In the genomic region with DNA sequence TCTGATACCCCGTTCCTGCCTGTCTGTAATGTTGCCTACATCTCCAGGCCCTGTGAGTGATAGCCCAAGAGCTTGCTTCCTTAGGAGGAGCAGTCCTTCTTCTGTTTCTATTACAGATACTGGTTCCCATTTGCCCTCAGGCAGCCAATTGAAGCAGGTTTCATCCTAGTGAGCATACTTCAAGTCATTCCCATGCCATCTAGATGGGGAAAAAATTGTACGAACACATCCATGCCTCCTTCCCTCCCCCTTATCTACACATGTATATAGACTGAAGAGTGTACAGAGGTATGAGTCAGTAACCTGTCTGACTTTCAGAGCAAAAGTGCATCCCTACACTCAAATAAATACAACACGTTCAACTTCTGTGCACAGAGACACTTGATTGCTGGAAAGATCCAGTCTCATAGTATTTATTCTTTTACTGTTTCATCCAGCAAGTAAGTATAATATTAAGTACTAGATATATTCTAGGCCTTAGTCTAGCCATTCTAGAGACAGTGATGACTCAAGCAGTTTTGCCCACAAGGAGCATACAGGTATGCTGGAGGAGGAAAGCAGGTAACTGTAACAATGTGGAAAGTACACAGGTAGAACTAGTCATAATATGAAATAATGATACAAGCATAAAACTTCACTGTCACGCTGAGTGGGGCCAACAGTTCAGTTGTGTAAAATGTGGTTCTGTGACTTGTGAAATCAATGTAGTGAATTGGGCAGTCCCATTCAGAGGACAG, we compare ENCODE assay signal across 1 cellular context.
TF ChIP-seq lines count a peak whose summit lies in the region.

No MANE protein-coding gene starts in this region.

TF ChIP-seq in SK-N-SH, 30 proteins besides CTCF, POLR2A, EP300 and RAD21:
- TF ChIP-seq, protein P1, sequence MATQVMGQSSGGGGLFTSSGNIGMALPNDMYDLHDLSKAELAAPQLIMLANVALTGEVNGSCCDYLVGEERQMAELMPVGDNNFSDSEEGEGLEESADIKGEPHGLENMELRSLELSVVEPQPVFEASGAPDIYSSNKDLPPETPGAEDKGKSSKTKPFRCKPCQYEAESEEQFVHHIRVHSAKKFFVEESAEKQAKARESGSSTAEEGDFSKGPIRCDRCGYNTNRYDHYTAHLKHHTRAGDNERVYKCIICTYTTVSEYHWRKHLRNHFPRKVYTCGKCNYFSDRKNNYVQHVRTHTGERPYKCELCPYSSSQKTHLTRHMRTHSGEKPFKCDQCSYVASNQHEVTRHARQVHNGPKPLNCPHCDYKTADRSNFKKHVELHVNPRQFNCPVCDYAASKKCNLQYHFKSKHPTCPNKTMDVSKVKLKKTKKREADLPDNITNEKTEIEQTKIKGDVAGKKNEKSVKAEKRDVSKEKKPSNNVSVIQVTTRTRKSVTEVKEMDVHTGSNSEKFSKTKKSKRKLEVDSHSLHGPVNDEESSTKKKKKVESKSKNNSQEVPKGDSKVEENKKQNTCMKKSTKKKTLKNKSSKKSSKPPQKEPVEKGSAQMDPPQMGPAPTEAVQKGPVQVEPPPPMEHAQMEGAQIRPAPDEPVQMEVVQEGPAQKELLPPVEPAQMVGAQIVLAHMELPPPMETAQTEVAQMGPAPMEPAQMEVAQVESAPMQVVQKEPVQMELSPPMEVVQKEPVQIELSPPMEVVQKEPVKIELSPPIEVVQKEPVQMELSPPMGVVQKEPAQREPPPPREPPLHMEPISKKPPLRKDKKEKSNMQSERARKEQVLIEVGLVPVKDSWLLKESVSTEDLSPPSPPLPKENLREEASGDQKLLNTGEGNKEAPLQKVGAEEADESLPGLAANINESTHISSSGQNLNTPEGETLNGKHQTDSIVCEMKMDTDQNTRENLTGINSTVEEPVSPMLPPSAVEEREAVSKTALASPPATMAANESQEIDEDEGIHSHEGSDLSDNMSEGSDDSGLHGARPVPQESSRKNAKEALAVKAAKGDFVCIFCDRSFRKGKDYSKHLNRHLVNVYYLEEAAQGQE (IDR thresholded peaks at IDR 0.05; ENCODE audit: low read depth, low read length) = no peak
- TF ChIP-seq NFIC (IDR thresholded peaks at IDR 0.05; ENCODE audit: borderline replicate concordance) (no peak), CHD2 (IDR thresholded peaks at IDR 0.05; ENCODE audit: low read length, partially characterized antibody) (no peak), RCOR1 (IDR thresholded peaks at IDR 0.05; ENCODE audit: low read length) (no peak), YY1 (IDR thresholded peaks at IDR 0.05; ENCODE audit: low read depth) (no peak), FOXJ3 (CRISPR knock-in tag; IDR thresholded peaks at IDR 0.05) (no peak), FOXM1 (IDR thresholded peaks at IDR 0.05; ENCODE audit: low read depth) (no peak), TCF12 (IDR thresholded peaks at IDR 0.05) (no peak), TEAD4 (IDR thresholded peaks at IDR 0.05; ENCODE audit: borderline replicate concordance, insufficient read depth) (no peak), SMC3 (IDR thresholded peaks at IDR 0.05; ENCODE audit: low read depth, low read length) (no peak)
- TF ChIP-seq, protein P2, sequence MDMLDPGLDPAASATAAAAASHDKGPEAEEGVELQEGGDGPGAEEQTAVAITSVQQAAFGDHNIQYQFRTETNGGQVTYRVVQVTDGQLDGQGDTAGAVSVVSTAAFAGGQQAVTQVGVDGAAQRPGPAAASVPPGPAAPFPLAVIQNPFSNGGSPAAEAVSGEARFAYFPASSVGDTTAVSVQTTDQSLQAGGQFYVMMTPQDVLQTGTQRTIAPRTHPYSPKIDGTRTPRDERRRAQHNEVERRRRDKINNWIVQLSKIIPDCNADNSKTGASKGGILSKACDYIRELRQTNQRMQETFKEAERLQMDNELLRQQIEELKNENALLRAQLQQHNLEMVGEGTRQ (IDR thresholded peaks at IDR 0.05; ENCODE audit: borderline replicate concordance, low read depth, low read length) = no peak
